Comparison of ENCODE assay signal across 1 cellular context in the genomic region with DNA sequence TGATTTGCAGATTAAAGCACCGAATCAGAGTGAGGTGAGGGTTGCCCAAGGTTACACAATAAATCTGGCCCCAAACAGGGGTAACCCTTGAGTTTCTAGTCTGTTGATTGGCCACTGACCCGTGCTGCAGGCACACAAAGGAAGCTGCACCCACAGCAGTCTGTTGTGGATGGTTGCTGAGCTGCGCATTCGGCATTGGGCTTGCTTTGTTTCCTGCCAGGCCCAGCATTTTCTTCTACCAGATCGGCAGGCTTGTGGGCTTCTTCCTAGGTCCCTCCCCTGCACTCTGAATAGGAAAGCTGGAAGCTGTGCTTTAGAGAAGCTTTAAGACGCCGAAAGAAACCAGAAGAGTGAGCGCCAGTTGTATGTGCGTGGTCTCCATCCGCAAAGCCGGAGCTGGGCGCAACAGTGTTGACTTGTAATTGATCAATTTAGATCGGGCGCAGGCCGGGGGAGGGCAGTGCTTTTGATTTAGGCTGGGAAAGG.
TF ChIP-seq lines count a peak whose summit lies in the region.

No MANE protein-coding gene starts in this region.

TF ChIP-seq in H1, 55 proteins besides CTCF, POLR2A, EP300 and RAD21:
- peak; percentile 89 for TF ChIP-seq ASH2L (IDR thresholded peaks at IDR 0.05; ENCODE audit: low read length)
- no peak for TF ChIP-seq KDM5A (IDR thresholded peaks at IDR 0.05; ENCODE audit: low read length)
- TF ChIP-seq TAF1 (IDR thresholded peaks at IDR 0.05; ENCODE audit: low read depth, low read length): peak; percentile 48; the same call in 1 of the 2 replicates
- no peak for TF ChIP-seq SAP30 (IDR thresholded peaks at IDR 0.05; ENCODE audit: insufficient read depth, insufficient replicate concordance, low read length)
- peak; percentile 59; the same call in 1 of the 2 replicates for TF ChIP-seq POLR2AphosphoS5 (IDR thresholded peaks at IDR 0.05; ENCODE audit: low read depth, low read length)
- TF ChIP-seq, protein P1, sequence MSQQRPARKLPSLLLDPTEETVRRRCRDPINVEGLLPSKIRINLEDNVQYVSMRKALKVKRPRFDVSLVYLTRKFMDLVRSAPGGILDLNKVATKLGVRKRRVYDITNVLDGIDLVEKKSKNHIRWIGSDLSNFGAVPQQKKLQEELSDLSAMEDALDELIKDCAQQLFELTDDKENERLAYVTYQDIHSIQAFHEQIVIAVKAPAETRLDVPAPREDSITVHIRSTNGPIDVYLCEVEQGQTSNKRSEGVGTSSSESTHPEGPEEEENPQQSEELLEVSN (IDR thresholded peaks at IDR 0.05): no peak
- TF ChIP-seq CHD1 (IDR thresholded peaks at IDR 0.05; ENCODE audit: low read depth, low read length): no peak
- TF ChIP-seq RBBP5 (IDR thresholded peaks at IDR 0.05; ENCODE audit: borderline replicate concordance, low read depth, low read length): 0 out of 2 replicates have a peak, but pooled peaks have one; percentile 38
- TF ChIP-seq SIN3A (conservative IDR thresholded peaks at IDR 0.05 in 1 of 2, IDR thresholded peaks at IDR 0.05 in 1 of 2; ENCODE audit: low read depth in 1 of 2, low read length in 2 of 2): no peak
- TF ChIP-seq, protein P2, sequence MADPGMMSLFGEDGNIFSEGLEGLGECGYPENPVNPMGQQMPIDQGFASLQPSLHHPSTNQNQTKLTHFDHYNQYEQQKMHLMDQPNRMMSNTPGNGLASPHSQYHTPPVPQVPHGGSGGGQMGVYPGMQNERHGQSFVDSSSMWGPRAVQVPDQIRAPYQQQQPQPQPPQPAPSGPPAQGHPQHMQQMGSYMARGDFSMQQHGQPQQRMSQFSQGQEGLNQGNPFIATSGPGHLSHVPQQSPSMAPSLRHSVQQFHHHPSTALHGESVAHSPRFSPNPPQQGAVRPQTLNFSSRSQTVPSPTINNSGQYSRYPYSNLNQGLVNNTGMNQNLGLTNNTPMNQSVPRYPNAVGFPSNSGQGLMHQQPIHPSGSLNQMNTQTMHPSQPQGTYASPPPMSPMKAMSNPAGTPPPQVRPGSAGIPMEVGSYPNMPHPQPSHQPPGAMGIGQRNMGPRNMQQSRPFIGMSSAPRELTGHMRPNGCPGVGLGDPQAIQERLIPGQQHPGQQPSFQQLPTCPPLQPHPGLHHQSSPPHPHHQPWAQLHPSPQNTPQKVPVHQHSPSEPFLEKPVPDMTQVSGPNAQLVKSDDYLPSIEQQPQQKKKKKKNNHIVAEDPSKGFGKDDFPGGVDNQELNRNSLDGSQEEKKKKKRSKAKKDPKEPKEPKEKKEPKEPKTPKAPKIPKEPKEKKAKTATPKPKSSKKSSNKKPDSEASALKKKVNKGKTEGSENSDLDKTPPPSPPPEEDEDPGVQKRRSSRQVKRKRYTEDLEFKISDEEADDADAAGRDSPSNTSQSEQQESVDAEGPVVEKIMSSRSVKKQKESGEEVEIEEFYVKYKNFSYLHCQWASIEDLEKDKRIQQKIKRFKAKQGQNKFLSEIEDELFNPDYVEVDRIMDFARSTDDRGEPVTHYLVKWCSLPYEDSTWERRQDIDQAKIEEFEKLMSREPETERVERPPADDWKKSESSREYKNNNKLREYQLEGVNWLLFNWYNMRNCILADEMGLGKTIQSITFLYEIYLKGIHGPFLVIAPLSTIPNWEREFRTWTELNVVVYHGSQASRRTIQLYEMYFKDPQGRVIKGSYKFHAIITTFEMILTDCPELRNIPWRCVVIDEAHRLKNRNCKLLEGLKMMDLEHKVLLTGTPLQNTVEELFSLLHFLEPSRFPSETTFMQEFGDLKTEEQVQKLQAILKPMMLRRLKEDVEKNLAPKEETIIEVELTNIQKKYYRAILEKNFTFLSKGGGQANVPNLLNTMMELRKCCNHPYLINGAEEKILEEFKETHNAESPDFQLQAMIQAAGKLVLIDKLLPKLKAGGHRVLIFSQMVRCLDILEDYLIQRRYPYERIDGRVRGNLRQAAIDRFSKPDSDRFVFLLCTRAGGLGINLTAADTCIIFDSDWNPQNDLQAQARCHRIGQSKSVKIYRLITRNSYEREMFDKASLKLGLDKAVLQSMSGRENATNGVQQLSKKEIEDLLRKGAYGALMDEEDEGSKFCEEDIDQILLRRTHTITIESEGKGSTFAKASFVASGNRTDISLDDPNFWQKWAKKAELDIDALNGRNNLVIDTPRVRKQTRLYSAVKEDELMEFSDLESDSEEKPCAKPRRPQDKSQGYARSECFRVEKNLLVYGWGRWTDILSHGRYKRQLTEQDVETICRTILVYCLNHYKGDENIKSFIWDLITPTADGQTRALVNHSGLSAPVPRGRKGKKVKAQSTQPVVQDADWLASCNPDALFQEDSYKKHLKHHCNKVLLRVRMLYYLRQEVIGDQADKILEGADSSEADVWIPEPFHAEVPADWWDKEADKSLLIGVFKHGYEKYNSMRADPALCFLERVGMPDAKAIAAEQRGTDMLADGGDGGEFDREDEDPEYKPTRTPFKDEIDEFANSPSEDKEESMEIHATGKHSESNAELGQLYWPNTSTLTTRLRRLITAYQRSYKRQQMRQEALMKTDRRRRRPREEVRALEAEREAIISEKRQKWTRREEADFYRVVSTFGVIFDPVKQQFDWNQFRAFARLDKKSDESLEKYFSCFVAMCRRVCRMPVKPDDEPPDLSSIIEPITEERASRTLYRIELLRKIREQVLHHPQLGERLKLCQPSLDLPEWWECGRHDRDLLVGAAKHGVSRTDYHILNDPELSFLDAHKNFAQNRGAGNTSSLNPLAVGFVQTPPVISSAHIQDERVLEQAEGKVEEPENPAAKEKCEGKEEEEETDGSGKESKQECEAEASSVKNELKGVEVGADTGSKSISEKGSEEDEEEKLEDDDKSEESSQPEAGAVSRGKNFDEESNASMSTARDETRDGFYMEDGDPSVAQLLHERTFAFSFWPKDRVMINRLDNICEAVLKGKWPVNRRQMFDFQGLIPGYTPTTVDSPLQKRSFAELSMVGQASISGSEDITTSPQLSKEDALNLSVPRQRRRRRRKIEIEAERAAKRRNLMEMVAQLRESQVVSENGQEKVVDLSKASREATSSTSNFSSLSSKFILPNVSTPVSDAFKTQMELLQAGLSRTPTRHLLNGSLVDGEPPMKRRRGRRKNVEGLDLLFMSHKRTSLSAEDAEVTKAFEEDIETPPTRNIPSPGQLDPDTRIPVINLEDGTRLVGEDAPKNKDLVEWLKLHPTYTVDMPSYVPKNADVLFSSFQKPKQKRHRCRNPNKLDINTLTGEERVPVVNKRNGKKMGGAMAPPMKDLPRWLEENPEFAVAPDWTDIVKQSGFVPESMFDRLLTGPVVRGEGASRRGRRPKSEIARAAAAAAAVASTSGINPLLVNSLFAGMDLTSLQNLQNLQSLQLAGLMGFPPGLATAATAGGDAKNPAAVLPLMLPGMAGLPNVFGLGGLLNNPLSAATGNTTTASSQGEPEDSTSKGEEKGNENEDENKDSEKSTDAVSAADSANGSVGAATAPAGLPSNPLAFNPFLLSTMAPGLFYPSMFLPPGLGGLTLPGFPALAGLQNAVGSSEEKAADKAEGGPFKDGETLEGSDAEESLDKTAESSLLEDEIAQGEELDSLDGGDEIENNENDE (IDR thresholded peaks at IDR 0.05; ENCODE audit: insufficient replicate concordance, low read length): no peak
- TF ChIP-seq CEBPB (IDR thresholded peaks at IDR 0.05; ENCODE audit: low read depth, low read length): peak; percentile 60; the same call in 1 of the 2 replicates
- TF ChIP-seq SP1 (IDR thresholded peaks at IDR 0.05; ENCODE audit: low read depth, low read length): no peak
- peak; percentile 21; the same call in 1 of the 2 replicates for TF ChIP-seq TBP (IDR thresholded peaks at IDR 0.05; ENCODE audit: low read depth, low read length)
- no peak for TF ChIP-seq NANOG (IDR thresholded peaks at IDR 0.05; ENCODE audit: insufficient read depth, low read depth, low read length, poor library complexity, severe bottlenecking)
- TF ChIP-seq, protein P3, sequence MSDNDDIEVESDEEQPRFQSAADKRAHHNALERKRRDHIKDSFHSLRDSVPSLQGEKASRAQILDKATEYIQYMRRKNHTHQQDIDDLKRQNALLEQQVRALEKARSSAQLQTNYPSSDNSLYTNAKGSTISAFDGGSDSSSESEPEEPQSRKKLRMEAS (IDR thresholded peaks at IDR 0.05): 0 out of 2 replicates have a peak, but pooled peaks have one; percentile 24
- TF ChIP-seq CHD2 (IDR thresholded peaks at IDR 0.05; ENCODE audit: low read length): 0 out of 2 replicates have a peak, but pooled peaks have one; percentile 50
- no peak for TF ChIP-seq GABPA (IDR thresholded peaks at IDR 0.05; ENCODE audit: borderline replicate concordance, insufficient read depth, low read length)
TF ChIP-seq in H1: peak in this region for 8.
